In genomic region chr7:100270915-100271593, GRCh38 we compare ENCODE assay signal across 9 cellular contexts. TPM values are rescaled to one million over a fixed set of nuclear protein-coding genes. Genes with fewer than 3 reads are reported as not detected.
DNase-seq lines count a peak whose midpoint lies in the region; ATAC-seq and TF ChIP-seq lines count a peak whose summit lies in the region.
"Not testable (repeated sequence)": the region's sequence is repeated elsewhere in the genome, so short reads cannot be mapped to it uniquely, and the experiment has no call there.
"Had no signal": no experiment of that assay in that cellular context is flagged by ENCODE, and none has a peak within 500 bp of the region (broad histone marks: within the 10 kb centered on the region; RNA-seq: fewer than 3 reads in every experiment).

No MANE protein-coding gene starts in this region.

- H3K27me3 Mint-ChIP-seq in T-cell; activated naive CD8-positive, alpha-beta T cell treated with anti-CD3 and anti-CD28 coated beads, Interleukin-2, amount 50 U/mL, for 24 hours: not testable (repeated sequence)

- peak overlapping the region; percentile 76 to 84 (median 77) for H3K4me3 Mint-ChIP-seq in T-cell
- H3K4me3 Mint-ChIP-seq in activated naive CD8-positive, alpha-beta T cell treated with anti-CD3 and anti-CD28 coated beads, Interleukin-2, amount 50 U/mL, for 24 hours = peak overlapping the region; percentile 72

- H3K27me3 ChIP-seq in left lung; psoas muscle (ENCODE audit: insufficient read depth in 3 of 3, low read length in 2 of 3); tibial artery: not testable (repeated sequence)

- not testable (repeated sequence) for TF ChIP-seq CTCF in epithelial cell of proximal tubule (conservative IDR thresholded peaks at IDR 0.05; ENCODE audit: low read depth, low read length); left lung (IDR thresholded peaks at IDR 0.05); psoas muscle (IDR thresholded peaks at IDR 0.05); tibial artery (IDR thresholded peaks at IDR 0.05)

- ATAC-seq in T-cell (replicated peaks in 1 of 4); activated naive CD8-positive, alpha-beta T cell treated with anti-CD3 and anti-CD28 coated beads, Interleukin-2, amount 50 U/mL, for 24 hours: not testable (repeated sequence)
- ATAC-seq in left lung (peak; percentile 6), psoas muscle (peak in 2 of 4 donors; percentile 33 to 36)

- not testable (repeated sequence) for H3K9me3 ChIP-seq in left lung, psoas muscle, tibial artery

- H3K36me3 Mint-ChIP-seq in T-cell; activated naive CD8-positive, alpha-beta T cell treated with anti-CD3 and anti-CD28 coated beads, Interleukin-2, amount 50 U/mL, for 24 hours (ENCODE audit: low read depth): not testable (repeated sequence)

- not testable (repeated sequence) for H3K27ac ChIP-seq in left lung
- peak overlapping the region; percentile 91 for H3K27ac ChIP-seq in psoas muscle
- H3K27ac ChIP-seq in tibial artery = peak overlapping the region; percentile 9 to 62

- peak overlapping the region; percentile 6 to 76 for H3K27ac Mint-ChIP-seq in T-cell
- H3K27ac Mint-ChIP-seq in activated naive CD8-positive, alpha-beta T cell treated with anti-CD3 and anti-CD28 coated beads, Interleukin-2, amount 50 U/mL, for 24 hours = peak overlapping the region; percentile 67

- DNase-seq in DMS53 treated with DMSO at 0.1 percent for 48 hours (lab: John Stamatoyannopoulos, UW; ENCODE audit: unreplicated experiment) = peak; percentile 46
- peak; percentile 19 for DNase-seq in NCI-H1105 treated with DMSO at 0.1 percent for 48 hours (lab: John Stamatoyannopoulos, UW)
- peak in 2 of 34 experiments; percentile 1 to 9 for DNase-seq in T-cell
- DNase-seq in activated naive CD8-positive, alpha-beta T cell treated with anti-CD3 and anti-CD28 coated beads, Interleukin-2, amount 50 U/mL, for 24 hours = peak; percentile 13
- DNase-seq in epithelial cell of proximal tubule (ENCODE audit: low read depth); left lung; psoas muscle; tibial artery: not testable (repeated sequence)

- peaks cover 16 to 19% (median 16%) of the 10 kb centered on the region in 3 donors for H3K4me1 Mint-ChIP-seq in T-cell
- peaks cover 18% of the 10 kb centered on the region for H3K4me1 Mint-ChIP-seq in activated naive CD8-positive, alpha-beta T cell treated with anti-CD3 and anti-CD28 coated beads, Interleukin-2, amount 50 U/mL, for 24 hours

- WGBS in psoas muscle, 3 donors = 1 to 2% (median 1%) methylated on average over 23 to 29 of the region's 29 CpGs

- intact Hi-C loops in left lung (cut with DNase I); tibial artery (cut with DNase I; ENCODE audit: low total_unique reads): not testable (repeated sequence)
- intact Hi-C loops in psoas muscle (cut with DNase I) = loop anchor here in 1 of 2 donors (10.0 kb wide), 1 partner anchor 74 kb away; no protein-coding TSS in a partner anchor

- H3K4me1 ChIP-seq in left lung (peaks cover 4 to 16% of the 10 kb centered on the region in 2 donors), psoas muscle (peaks cover 30% of the 10 kb centered on the region), tibial artery (peaks cover 0 to 17% (median 10%) of the 10 kb centered on the region in 4 donors)

- not testable (repeated sequence) for H3K36me3 ChIP-seq in left lung; psoas muscle (ENCODE audit: insufficient read depth in 1 of 2, low read depth in 1 of 2); tibial artery

- CTCF ChIA-PET in T-cell (lab: Charles Lee) = not testable (repeated sequence)

- H3K4me3 ChIP-seq in epithelial cell of proximal tubule (ENCODE audit: low read depth, low read length) (peak overlapping the region; percentile 62), left lung (peak overlapping the region; percentile 50 to 62), psoas muscle (peak overlapping the region; percentile 78), tibial artery (peak overlapping the region; percentile 78 to 84)

- POLR2A ChIA-PET in T-cell (lab: Charles Lee) = interaction anchor here in 1 of 2 donors (0.5 to 1.2 kb wide), 2 partner anchors 73 to 157 kb away, joined by 3 to 5 read pairs; no protein-coding TSS in a partner anchor

- not testable (repeated sequence) for H3K9me3 Mint-ChIP-seq in T-cell; activated naive CD8-positive, alpha-beta T cell treated with anti-CD3 and anti-CD28 coated beads, Interleukin-2, amount 50 U/mL, for 24 hours

RNA-seq across cellular contexts. Expression of gene SPDYE3, which starts 36.4 kb away (rescaled TPM):
- total RNA-seq in T-cell = not detected
- total RNA-seq in epithelial cell of proximal tubule = not detected in 2 replicates
- total RNA-seq in left lung = not detected
- total RNA-seq in psoas muscle = not detected
- under 1 TPM in 2 of 3 donors, not detected in 1; 0.09 to 0.19 TPM for polyA plus RNA-seq in psoas muscle
- total RNA-seq: thyroid gland had no signal

RNA-seq across cellular contexts. Expression of gene PVRIG, which starts 51.3 kb away (rescaled TPM):
- total RNA-seq in T-cell (10 to 100 TPM; 45.0 to 96.8 (median 78.0) TPM), epithelial cell of proximal tubule (not detected in 2 replicates), left lung (under 1 TPM; 0.41 to 0.42 TPM), psoas muscle (under 1 TPM in 1 of 4 donors, not detected in 3; 0.61 TPM)
- under 1 TPM; 0.05 to 0.14 (median 0.06) TPM for polyA plus RNA-seq in psoas muscle

Comparison
In these comparisons a context has a peak if more than half of its experiments do, and no peak if none do; other contexts are left out.
1. RNA of gene PVRIG, which starts 51.3 kb away (total RNA-seq): 45.0 to 96.8 TPM in T-cell; 0.41 to 0.42 TPM in left lung, 0.61 TPM in psoas muscle and not detected in epithelial cell of proximal tubule; every median in the first group is over 10 times any median in the second.
2. Peak in every context shown above with its lines, with median percentiles within 50 percentile points of each other: H3K4me3 ChIP-seq.